Comparison of ENCODE assay signal across 10 cellular contexts in genomic region chr1:66282885-66283284, GRCh38.
A peak's percentile ranks its signal among the peaks of the same experiment; 100 is the strongest.
DNase-seq lines count a peak whose midpoint lies in the region; ATAC-seq and TF ChIP-seq lines count a peak whose summit lies in the region.
"Had no signal": no experiment of that assay in that cellular context is flagged by ENCODE, and none has a peak within 500 bp of the region (broad histone marks: within the 10 kb centered on the region; RNA-seq: fewer than 3 reads in every experiment).

No MANE protein-coding gene starts in this region.

- peaks cover 9% of the 10 kb centered on the region for H3K36me3 Mint-ChIP-seq in activated naive CD4-positive, alpha-beta T cell treated with anti-CD3 and anti-CD28 coated beads, Interleukin-2, amount 10 ng/mL, durations not matched to agents 7 days and 5 days
- H3K36me3 Mint-ChIP-seq in IgD-negative memory B cell, result no peaks in the 10 kb centered on the region

- H3K27ac Mint-ChIP-seq in activated naive CD4-positive, alpha-beta T cell treated with anti-CD3 and anti-CD28 coated beads, Interleukin-2, amount 10 ng/mL, durations not matched to agents 7 days and 5 days, result peak overlapping the region; percentile 90
- peak overlapping the region; percentile 76 to 97 (median 88) for H3K27ac Mint-ChIP-seq in IgD-negative memory B cell

- H3K27ac ChIP-seq in coronary artery, result peak overlapping the region; percentile 62 to 65
- peak overlapping the region; percentile 77 for H3K27ac ChIP-seq in thymus (ENCODE audit: low read depth)
- H3K27ac ChIP-seq: neutrophil had no signal

- H3K4me3 Mint-ChIP-seq in activated naive CD4-positive, alpha-beta T cell treated with anti-CD3 and anti-CD28 coated beads, Interleukin-2, amount 10 ng/mL, durations not matched to agents 7 days and 5 days, result no peak overlapping the region
- H3K4me3 Mint-ChIP-seq in IgD-negative memory B cell, result peak overlapping the region in 2 of 4 donors; percentile 44 to 83

- H3K27me3 ChIP-seq in thymus (ENCODE audit: control insufficient read depth, insufficient read depth), result no peaks in the 10 kb centered on the region
- H3K27me3 ChIP-seq: neutrophil had no signal

- no peaks in the 10 kb centered on the region for H3K36me3 ChIP-seq in thymus (ENCODE audit: control insufficient read depth, insufficient read depth)
- H3K36me3 ChIP-seq: neutrophil had no signal

- DNase-seq in activated naive CD4-positive, alpha-beta T cell treated with anti-CD3 and anti-CD28 coated beads, Interleukin-2, amount 10 ng/mL, durations not matched to agents 7 days and 5 days, result no peak
- DNase-seq in activated naive CD4-positive, alpha-beta T cell (lab: John Stamatoyannopoulos, UW), result no peak
- no peak for DNase-seq in coronary artery (ENCODE audit: low spot score)
- DNase-seq in H4 (ENCODE audit: low spot score), result no peak
- no peak for DNase-seq in NCI-H345 treated with DMSO at 0.1 percent for 48 hours (lab: John Stamatoyannopoulos, UW; ENCODE audit: unreplicated experiment)
- DNase-seq: NCI-H1092 treated with DMSO at 0.1 percent for 48 hours had no signal

- H3K9me3 ChIP-seq in thymus (ENCODE audit: control insufficient read depth), result no peaks in the 10 kb centered on the region
- H3K9me3 ChIP-seq: neutrophil had no signal

- ATAC-seq in HG03159 (IDR thresholded peaks at IDR 0.05; ENCODE audit: unreplicated experiment), result no peak

- TF ChIP-seq CTCF in coronary artery (IDR thresholded peaks at IDR 0.05), result no peak

- no peak overlapping the region for H3K4me3 ChIP-seq in coronary artery
- no peak overlapping the region for H3K4me3 ChIP-seq in thymus (ENCODE audit: low read length)

- H3K27me3 Mint-ChIP-seq in activated naive CD4-positive, alpha-beta T cell treated with anti-CD3 and anti-CD28 coated beads, Interleukin-2, amount 10 ng/mL, durations not matched to agents 7 days and 5 days, result no peaks in the 10 kb centered on the region
- H3K27me3 Mint-ChIP-seq in IgD-negative memory B cell, result peaks cover 2% of the 10 kb centered on the region

- no peaks in the 10 kb centered on the region for H3K4me1 ChIP-seq in thymus (ENCODE audit: control insufficient read depth, insufficient read depth, low read length)

- H3K4me1 Mint-ChIP-seq in activated naive CD4-positive, alpha-beta T cell treated with anti-CD3 and anti-CD28 coated beads, Interleukin-2, amount 10 ng/mL, durations not matched to agents 7 days and 5 days, result peaks cover 88% of the 10 kb centered on the region
- H3K4me1 Mint-ChIP-seq in IgD-negative memory B cell, result peaks cover 39 to 66% (median 57%) of the 10 kb centered on the region in 3 donors

- no peaks in the 10 kb centered on the region for H3K9me3 Mint-ChIP-seq in activated naive CD4-positive, alpha-beta T cell treated with anti-CD3 and anti-CD28 coated beads, Interleukin-2, amount 10 ng/mL, durations not matched to agents 7 days and 5 days
- H3K9me3 Mint-ChIP-seq in IgD-negative memory B cell, result no peaks in the 10 kb centered on the region

- CTCF ChIA-PET in activated naive CD4-positive, alpha-beta T cell treated with anti-CD3 and anti-CD28 coated beads, Interleukin-2, amount 10 ng/mL, durations not matched to agents 7 days and 5 days (lab: Charles Lee), result interaction anchor here (0.7 to 3.0 kb wide), 21 partner anchors 8 to 162 kb away, joined by 3 to 22 read pairs (median 5); no protein-coding TSS in a partner anchor
